ENCODE assay signal across 1 cellular context in genomic region chr10:28449382-28449781, GRCh38.
TF ChIP-seq lines count a peak whose summit lies in the region.

No MANE protein-coding gene starts in this region.

TF ChIP-seq in GM23338, 12 proteins besides CTCF, POLR2A, EP300 and RAD21 (continued from another document):
- no peak for TF ChIP-seq EZH2 (IDR thresholded peaks at IDR 0.05; ENCODE audit: low read depth, unreplicated experiment)
